7 cellular contexts compared by ENCODE assay signal in the genomic region with DNA sequence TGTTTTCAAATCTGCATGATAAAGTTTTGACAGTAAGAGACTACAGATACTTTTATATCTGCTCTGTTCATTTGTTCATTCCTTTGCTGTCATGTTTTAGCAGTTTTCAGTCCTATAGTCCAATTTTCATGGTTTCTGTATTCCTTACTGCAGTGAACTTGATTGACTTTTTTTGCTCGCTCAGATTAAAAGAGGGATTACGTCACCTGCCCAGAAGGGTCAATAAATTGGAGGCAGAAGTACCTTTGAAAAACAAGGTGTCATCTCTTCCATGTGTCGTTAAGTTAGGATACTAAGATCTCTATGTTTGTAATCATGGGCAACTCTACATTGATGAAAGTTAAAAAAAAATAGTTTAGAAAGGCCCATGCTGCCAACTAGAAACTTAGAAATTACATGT.
"Had no signal": no experiment of that assay in that cellular context is flagged by ENCODE, and none has a peak within 500 bp of the region (broad histone marks: within the 10 kb centered on the region; RNA-seq: fewer than 3 reads in every experiment).

No MANE protein-coding gene starts in this region.

- DNase-seq: GDM1, GF-D8 had no signal

- FAIRE-seq: G401.6, GM12891, GM12892, GM18507, GM19239 had no signal
